Comparison of ENCODE assay signal across 22 cellular contexts in the genomic region with DNA sequence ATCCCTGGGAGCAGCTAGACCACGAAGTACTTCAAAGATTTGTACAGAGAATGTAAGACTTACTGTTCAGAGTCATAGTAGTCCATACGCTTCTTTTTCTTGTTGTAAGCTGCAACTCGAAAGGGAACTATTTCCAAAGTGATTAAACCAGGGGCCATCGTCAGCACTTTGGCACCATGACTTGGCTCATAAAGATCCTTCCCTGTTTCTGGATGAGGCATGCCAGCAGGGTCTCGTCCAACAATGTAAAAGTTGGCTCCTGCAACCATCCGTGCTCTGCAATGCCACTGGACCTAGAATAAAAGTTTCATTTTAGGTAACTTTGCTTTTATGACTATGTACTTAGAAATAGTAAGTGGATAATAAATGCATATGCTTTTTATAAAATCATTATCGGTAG.
DNase-seq lines count a peak whose midpoint lies in the region; ATAC-seq and TF ChIP-seq lines count a peak whose summit lies in the region.
"Had no signal": no experiment of that assay in that cellular context is flagged by ENCODE, and none has a peak within 500 bp of the region (broad histone marks: within the 10 kb centered on the region; RNA-seq: fewer than 3 reads in every experiment).

No MANE protein-coding gene starts in this region.

- peaks cover 3% of the 10 kb centered on the region for H3K4me1 ChIP-seq in rectal smooth muscle tissue (ENCODE audit: control insufficient read depth, insufficient read depth, low read length)
- peaks cover 0 to 27% (median 3%) of the 10 kb centered on the region in 4 donors for H3K4me1 ChIP-seq in tibial artery
- H3K4me1 ChIP-seq: HAP-1 had no signal

- H3K27ac ChIP-seq in rectal smooth muscle tissue (ENCODE audit: low read depth, low read length) (peak overlapping the region; percentile 56), tibial artery (peak overlapping the region in 1 of 2 donors; percentile 35)
- H3K27ac ChIP-seq: BLaER1 treated with 17β-estradiol and CSF1 and Interleukin-3, amounts not matched to agents 10 nM and 100 nM had no signal

- H3K4me3 ChIP-seq in rectal smooth muscle tissue (ENCODE audit: low read length) = no peak overlapping the region
- no peak overlapping the region for H3K4me3 ChIP-seq in tibial artery
- H3K4me3 ChIP-seq: BLaER1 treated with 17β-estradiol and CSF1 and Interleukin-3, amounts not matched to agents 10 nM and 100 nM; HAP-1 had no signal

- no peaks in the 10 kb centered on the region for H3K36me3 ChIP-seq in rectal smooth muscle tissue (ENCODE audit: control insufficient read depth, insufficient read depth, low read length)
- no peaks in the 10 kb centered on the region for H3K36me3 ChIP-seq in tibial artery
- H3K36me3 ChIP-seq: HAP-1 had no signal

- H3K9me3 ChIP-seq in tibial artery = no peaks in the 10 kb centered on the region
- H3K9me3 ChIP-seq: HAP-1 had no signal

- H3K9ac ChIP-seq in rectal smooth muscle tissue (ENCODE audit: low read length) = no peak overlapping the region
- H3K9ac ChIP-seq: BLaER1 treated with 17β-estradiol and CSF1 and Interleukin-3, amounts not matched to agents 10 nM and 100 nM had no signal

- H3K27me3 ChIP-seq in rectal smooth muscle tissue (ENCODE audit: control insufficient read depth, insufficient read depth, low read length) (no peaks in the 10 kb centered on the region), tibial artery (no peaks in the 10 kb centered on the region)
- H3K27me3 ChIP-seq: BLaER1 treated with 17β-estradiol and CSF1 and Interleukin-3, amounts not matched to agents 10 nM and 100 nM had no signal

- no peak for TF ChIP-seq CTCF in tibial artery (IDR thresholded peaks at IDR 0.05)

- intact Hi-C loops in left ventricle myocardium superior (cut with micrococcal nuclease) (no loop called here), tibial artery (cut with DNase I; ENCODE audit: low total_unique reads) (no loop called here)

- DNase-seq in AG20443 (ENCODE audit: low spot score) = peak; percentile 45
- DNase-seq in NCI-H446 treated with DMSO at 0.1 percent for 48 hours (lab: John Stamatoyannopoulos, UW) = peak; percentile 35
- peak; percentile 31 for DNase-seq in left ventricle myocardium superior
- no peak for DNase-seq in globus pallidus (ENCODE audit: low spot score)
- DNase-seq in NCI-H1092 (lab: John Stamatoyannopoulos, UW) = no peak
- no peak for DNase-seq in tibial artery
- DNase-seq in KG1 (lab: John Stamatoyannopoulos, UW) = no peak
- DNase-seq: activated CD4-positive, alpha-beta T cell treated with anti-CD3 and anti-CD28 coated beads for 36 hours; activated naive CD8-positive, alpha-beta T cell treated with anti-CD3 and anti-CD28 coated beads, Interleukin-2, amount 10 ng/mL, durations not matched to agents 7 days and 5 days; activated T-cell treated with anti-CD3 and anti-CD28 coated beads for 4 hours; cerebellar nuclear complex; COR-L47; GDM1; kidney glomerular epithelial cell; NCI-H1436; PC-3; SHP77 treated with DMSO at 0.1 percent for 48 hours; small intestine; stimulated activated naive CD8-positive, alpha-beta T cell treated with anti-CD3 and anti-CD28 coated beads, Interleukin-15, amount 100 ng/mL, for 72 hours had no signal

- peak; percentile 64 for ATAC-seq in left ventricle myocardium superior
- ATAC-seq: activated CD4-positive, alpha-beta T cell treated with anti-CD3 and anti-CD28 coated beads for 36 hours; PC-3; stimulated activated naive CD8-positive, alpha-beta T cell treated with anti-CD3 and anti-CD28 coated beads, Interleukin-15, amount 100 ng/mL, for 72 hours had no signal

Comparison
In these comparisons a context has a peak if more than half of its experiments do, and no peak if none do; other contexts are left out.
1. DNase-seq: peak in AG20443 (single experiment), NCI-H446 treated with DMSO at 0.1 percent for 48 hours (single experiment) and left ventricle myocardium superior (single experiment); none in globus pallidus (single experiment), NCI-H1092 (single experiment), tibial artery (0 of 2) and KG1 (single experiment).